33 cellular contexts compared by ENCODE assay signal in the genomic region with DNA sequence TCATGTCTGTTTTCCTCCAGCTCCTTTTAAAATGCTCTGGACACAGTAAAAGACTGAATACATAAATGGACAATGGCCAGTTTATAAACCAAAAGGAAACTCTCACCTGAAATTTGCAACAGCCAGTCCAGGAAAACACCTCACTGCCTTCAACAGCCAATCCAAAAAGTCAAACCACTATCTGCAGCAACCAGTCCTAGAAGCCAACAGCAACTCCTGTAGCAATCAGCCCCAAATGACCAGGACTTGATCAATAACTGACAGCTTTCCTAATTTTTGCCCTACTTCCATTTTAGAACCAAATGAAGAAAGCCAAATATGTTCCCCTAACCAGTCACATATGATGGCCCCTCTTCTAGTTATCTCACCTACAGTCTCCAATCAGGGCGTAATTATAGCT.
DNase-seq lines count a peak whose midpoint lies in the region; ATAC-seq, FAIRE-seq and TF ChIP-seq lines count a peak whose summit lies in the region.
"Had no signal": no experiment of that assay in that cellular context is flagged by ENCODE, and none has a peak within 500 bp of the region (broad histone marks: within the 10 kb centered on the region; RNA-seq: fewer than 3 reads in every experiment).

No MANE protein-coding gene starts in this region.

- no peak overlapping the region for H3K27ac Mint-ChIP-seq in astrocyte (ENCODE audit: unreplicated experiment)
- H3K27ac Mint-ChIP-seq: B cell; CD14-positive monocyte; CD4-positive, alpha-beta memory T cell; CD4-positive, alpha-beta T cell; CD4-positive, CD25-positive, alpha-beta regulatory T cell; CD8-positive, alpha-beta memory T cell; CD8-positive, alpha-beta T cell had no signal

- WGBS in HepG2 (ENCODE audit: low lambda C conversion rate): 92% methylated on average over 1 of the region's 1 CpG
- 43% methylated on average over 1 of the region's 1 CpG for WGBS in right lobe of liver (ENCODE audit: insufficient coverage, low coverage, low lambda C conversion rate, missing lambda C conversion rate)

- no peak overlapping the region for H3K9ac ChIP-seq in HepG2 (ENCODE audit: insufficient read depth, low read depth, low read length)
- H3K9ac ChIP-seq in astrocyte (ENCODE audit: low read length): no peak overlapping the region
- H3K9ac ChIP-seq: BLaER1; BLaER1 treated with 17β-estradiol and CSF1 and Interleukin-3, amounts not matched to agents 10 nM and 100 nM had no signal

- no peak overlapping the region for H3K4me3 Mint-ChIP-seq in astrocyte (ENCODE audit: unreplicated experiment)
- H3K4me3 Mint-ChIP-seq: B cell; CD14-positive monocyte; CD4-positive, alpha-beta memory T cell; CD4-positive, alpha-beta T cell; CD4-positive, CD25-positive, alpha-beta regulatory T cell; CD8-positive, alpha-beta memory T cell; CD8-positive, alpha-beta T cell had no signal

- H3K36me3 Mint-ChIP-seq in astrocyte (ENCODE audit: low read depth, unreplicated experiment): no peaks in the 10 kb centered on the region
- H3K36me3 Mint-ChIP-seq: CD14-positive monocyte; CD4-positive, alpha-beta memory T cell; CD4-positive, CD25-positive, alpha-beta regulatory T cell; CD8-positive, alpha-beta memory T cell; CD8-positive, alpha-beta T cell had no signal

- H3K4me1 Mint-ChIP-seq in astrocyte (ENCODE audit: low read depth, unreplicated experiment): no peaks in the 10 kb centered on the region
- H3K4me1 Mint-ChIP-seq: B cell; CD14-positive monocyte; CD4-positive, alpha-beta memory T cell; CD4-positive, CD25-positive, alpha-beta regulatory T cell; CD8-positive, alpha-beta memory T cell had no signal

- no peak for TF ChIP-seq RAD21 in HepG2 (CRISPR knock-in tag; IDR thresholded peaks at IDR 0.05)

- in situ Hi-C loops in HepG2 (cut with HindIII; ENCODE audit: extremely low pct_ligation_motif_present, low pct_unique_long_range_greater_than_20kb): no loop called here

- ATAC-seq in HepG2 (no peak), right lobe of liver (no peak)
- ATAC-seq: A549; CD8-positive, alpha-beta T cell had no signal

- no peak for DNase-seq in HepG2 (ENCODE audit: low spot score)
- no peak for DNase-seq in right lobe of liver
- DNase-seq in astrocyte (ENCODE audit: low read depth): no peak
- DNase-seq in activated gamma-delta T cell (lab: John Stamatoyannopoulos, UW): no peak
- DNase-seq: 8988T; ACHN; AML-193; BE2C; C1 segment of cervical spinal cord; Caco-2; Calu3; CD4-positive, alpha-beta memory T cell; CD4-positive, alpha-beta T cell; CD4-positive, CD25-positive, alpha-beta regulatory T cell; CD8-positive, alpha-beta memory T cell; CD8-positive, alpha-beta T cell; COR-L47; DMS 273 treated with DMSO at 0.1 percent for 48 hours; DMS153; DMS53; DMS79; DMS79 treated with DMSO at 0.1 percent for 48 hours; DND-41; EL had no signal

- H3K4me2 ChIP-seq in HepG2 (ENCODE audit: low read depth, low read length) (no peak overlapping the region), astrocyte (ENCODE audit: low read length) (no peak overlapping the region)
- H3K4me2 ChIP-seq: A549; BLaER1; BLaER1 treated with 17β-estradiol and CSF1 and Interleukin-3, amounts not matched to agents 10 nM and 100 nM had no signal

- no TSS peak for BruUV-seq in HepG2 (replicated peaks; lab: Mats Ljungman, UMichigan)

- H3K9me3 Mint-ChIP-seq in astrocyte (ENCODE audit: unreplicated experiment): no peaks in the 10 kb centered on the region
- H3K9me3 Mint-ChIP-seq: CD14-positive monocyte had no signal

- H3K4me1 ChIP-seq in HepG2 (ENCODE audit: insufficient read depth, low read length): peaks cover 36% of the 10 kb centered on the region
- no peaks in the 10 kb centered on the region for H3K4me1 ChIP-seq in right lobe of liver
- no peaks in the 10 kb centered on the region for H3K4me1 ChIP-seq in astrocyte (ENCODE audit: insufficient read depth, low read length)
- H3K4me1 ChIP-seq: A549; BE2C; BLaER1; BLaER1 treated with 17β-estradiol and CSF1 and Interleukin-3, amounts not matched to agents 10 nM and 100 nM; Caco-2 had no signal

- POLR2A ChIA-PET in HepG2 (lab: Yijun Ruan, JAX): no interaction called here

- TF ChIP-seq EP300 in HepG2 (IDR thresholded peaks at IDR 0.05; ENCODE audit: low read depth in 2 of 2, low read length in 2 of 2) (no peak), HepG2 (CRISPR knock-in tag; IDR thresholded peaks at IDR 0.05; ENCODE audit: borderline replicate concordance) (no peak)

- H3K27ac ChIP-seq in HepG2 (ENCODE audit: extremely low read length, insufficient read depth, low read length) (no peak overlapping the region), right lobe of liver (no peak overlapping the region), astrocyte (ENCODE audit: low read depth, low read length) (no peak overlapping the region)
- H3K27ac ChIP-seq: 22Rv1; A549; BLaER1; BLaER1 treated with 17β-estradiol and CSF1 and Interleukin-3, amounts not matched to agents 10 nM and 100 nM; C4-2B had no signal

- TF ChIP-seq CTCF in HepG2 (CRISPR knock-in tag; IDR thresholded peaks at IDR 0.05) (no peak), right lobe of liver (IDR thresholded peaks at IDR 0.05) (no peak), astrocyte (IDR thresholded peaks at IDR 0.05; ENCODE audit: insufficient read depth, low read depth, low read length) (no peak)

- H3K79me2 ChIP-seq in HepG2 (ENCODE audit: insufficient read depth, low read length) (no peaks in the 10 kb centered on the region), astrocyte (ENCODE audit: insufficient read depth, low read length) (no peaks in the 10 kb centered on the region)

- H4K20me1 ChIP-seq in HepG2 (ENCODE audit: insufficient read depth, low read length) (no peaks in the 10 kb centered on the region), astrocyte (ENCODE audit: insufficient read depth, low read length) (no peaks in the 10 kb centered on the region)
- H4K20me1 ChIP-seq: BLaER1 had no signal

- FAIRE-seq in HepG2 (lab: Jason Lieb, UNC) (no peak), astrocyte (lab: Jason Lieb, UNC) (peak; percentile 55)
- FAIRE-seq: A204.1, D721Med had no signal

- no peak for TF ChIP-seq POLR2A in HepG2 (IDR thresholded peaks at IDR 0.05; ENCODE audit: insufficient read depth in 1 of 2, low read depth in 2 of 2, low read length in 2 of 2)
- TF ChIP-seq POLR2A in right lobe of liver (IDR thresholded peaks at IDR 0.05): no peak

- no peaks in the 10 kb centered on the region for H3K27me3 Mint-ChIP-seq in astrocyte (ENCODE audit: low read depth, unreplicated experiment)
- H3K27me3 Mint-ChIP-seq: B cell; CD4-positive, alpha-beta memory T cell; CD4-positive, alpha-beta T cell; CD4-positive, CD25-positive, alpha-beta regulatory T cell; CD8-positive, alpha-beta memory T cell had no signal

- H3K27me3 ChIP-seq in HepG2 (ENCODE audit: control insufficient read depth in 1 of 2, insufficient read depth in 2 of 2, low read length in 2 of 2) (no peaks in the 10 kb centered on the region), right lobe of liver (no peaks in the 10 kb centered on the region), astrocyte (ENCODE audit: insufficient read depth, low read length) (no peaks in the 10 kb centered on the region)
- H3K27me3 ChIP-seq: BE2C had no signal

- H3K9me3 ChIP-seq in HepG2 (ENCODE audit: low read length): peaks cover 31% of the 10 kb centered on the region; the same call in 1 of the 2 replicates
- no peaks in the 10 kb centered on the region for H3K9me3 ChIP-seq in right lobe of liver
- no peaks in the 10 kb centered on the region for H3K9me3 ChIP-seq in astrocyte (ENCODE audit: insufficient read depth, low read depth, low read length)
- H3K9me3 ChIP-seq: A549, BE2C, BLaER1, Caco-2 had no signal

- intact Hi-C loops in HepG2 (cut with micrococcal nuclease; ENCODE audit: unreplicated experiment): no loop called here
- intact Hi-C loops in right lobe of liver (cut with DNase I): no loop called here

- no peak overlapping the region for H3K4me3 ChIP-seq in HepG2 (replicated peaks in 1 of 3; ENCODE audit: insufficient read depth in 1 of 3, low read depth in 2 of 3, low read length in 3 of 3)
- no peak overlapping the region for H3K4me3 ChIP-seq in right lobe of liver
- no peak overlapping the region for H3K4me3 ChIP-seq in astrocyte (ENCODE audit: insufficient read depth, low read depth, low read length)
- H3K4me3 ChIP-seq: A549; BLaER1; BLaER1 treated with 17β-estradiol and CSF1 and Interleukin-3, amounts not matched to agents 10 nM and 100 nM had no signal

- H3K36me3 ChIP-seq in HepG2 (replicated peaks in 1 of 2; ENCODE audit: control insufficient read depth in 1 of 2, insufficient read depth in 2 of 2, low read length in 2 of 2) (no peaks in the 10 kb centered on the region), right lobe of liver (no peaks in the 10 kb centered on the region), astrocyte (ENCODE audit: insufficient read depth, low read length) (no peaks in the 10 kb centered on the region)
- H3K36me3 ChIP-seq: BE2C; BLaER1; BLaER1 treated with 17β-estradiol and CSF1 and Interleukin-3, amounts not matched to agents 10 nM and 100 nM had no signal

- H2AFZ ChIP-seq in HepG2 (ENCODE audit: low read length): no peak overlapping the region
- no peak overlapping the region for H2AFZ ChIP-seq in astrocyte (ENCODE audit: low read depth, low read length)

- CTCF ChIA-PET in HepG2 (lab: Yijun Ruan, JAX; ENCODE audit: low intra/inter-chr PET ratio, low total read pairs): no interaction called here

TF ChIP-seq in HepG2, 621 proteins besides CTCF, POLR2A, EP300 and RAD21:
- peak; percentile 91 for TF ChIP-seq ZNF792 (CRISPR knock-in tag; IDR thresholded peaks at IDR 0.05)
- no peak for TF ChIP-seq ZSCAN20 (CRISPR knock-in tag; IDR thresholded peaks at IDR 0.05; ENCODE audit: borderline replicate concordance)
- no peak for TF ChIP-seq CENPX (CRISPR knock-in tag; IDR thresholded peaks at IDR 0.05)
TF ChIP-seq in HepG2: peak in this region for 1.
